In genomic region chr11:110797453-110797852, GRCh38 we compare ENCODE assay signal across 9 cellular contexts.
A peak's percentile ranks its signal among the peaks of the same experiment; 100 is the strongest.
DNase-seq lines count a peak whose midpoint lies in the region; ATAC-seq and TF ChIP-seq lines count a peak whose summit lies in the region.
"Had no signal": no experiment of that assay in that cellular context is flagged by ENCODE, and none has a peak within 500 bp of the region (broad histone marks: within the 10 kb centered on the region; RNA-seq: fewer than 3 reads in every experiment).

No MANE protein-coding gene starts in this region.

- DNase-seq in Ammon's horn (ENCODE audit: low spot score) (peak; percentile 45), UCSD-AML1 (lab: John Stamatoyannopoulos, UW; ENCODE audit: unreplicated experiment) (peak; percentile 61), DMS 273 (lab: John Stamatoyannopoulos, UW; ENCODE audit: unreplicated experiment) (no peak), NCI-H1105 treated with DMSO at 0.1 percent for 48 hours (lab: John Stamatoyannopoulos, UW) (no peak), HuH-7 (ENCODE audit: low spot score) (no peak), tibial nerve (ENCODE audit: low spot score in 2 of 2) (no peak)
- DNase-seq: heart right ventricle had no signal

- no peak for TF ChIP-seq EP300 in tibial nerve (IDR thresholded peaks at IDR 0.05)

- ATAC-seq in GM19324 (IDR thresholded peaks at IDR 0.05; ENCODE audit: low FRiP score, unreplicated experiment) (peak; percentile 61), HG03097 (IDR thresholded peaks at IDR 0.05; ENCODE audit: low FRiP score, unreplicated experiment) (peak; percentile 76)

- no peak for TF ChIP-seq CTCF in tibial nerve (IDR thresholded peaks at IDR 0.05)

- peaks cover 0 to 4% (median 0%) of the 10 kb centered on the region in 4 donors for H3K4me1 ChIP-seq in tibial nerve

- H3K27ac ChIP-seq in tibial nerve, result no peak overlapping the region

- no peak overlapping the region for H3K4me3 ChIP-seq in tibial nerve
- H3K4me3 ChIP-seq: heart right ventricle had no signal

- H3K36me3 ChIP-seq in tibial nerve, result no peaks in the 10 kb centered on the region
- H3K36me3 ChIP-seq: heart right ventricle had no signal

- no peaks in the 10 kb centered on the region for H3K27me3 ChIP-seq in tibial nerve
- H3K27me3 ChIP-seq: heart right ventricle had no signal

- no peak for TF ChIP-seq POLR2A in tibial nerve (IDR thresholded peaks at IDR 0.05)

- H3K9me3 ChIP-seq in tibial nerve, result no peaks in the 10 kb centered on the region
- H3K9me3 ChIP-seq: heart right ventricle had no signal

- 90 to 92% methylated on average over 3 of the region's 3 CpGs for WGBS in tibial nerve, 2 donors

Comparison
In these comparisons a context has a peak if more than half of its experiments do, and no peak if none do; other contexts are left out.
1. DNase-seq: peak in Ammon's horn (single experiment) and UCSD-AML1 (single experiment); none in DMS 273 (single experiment), NCI-H1105 treated with DMSO at 0.1 percent for 48 hours (single experiment), HuH-7 (single experiment) and tibial nerve (0 of 2).